23 cellular contexts compared by ENCODE assay signal in the genomic region with DNA sequence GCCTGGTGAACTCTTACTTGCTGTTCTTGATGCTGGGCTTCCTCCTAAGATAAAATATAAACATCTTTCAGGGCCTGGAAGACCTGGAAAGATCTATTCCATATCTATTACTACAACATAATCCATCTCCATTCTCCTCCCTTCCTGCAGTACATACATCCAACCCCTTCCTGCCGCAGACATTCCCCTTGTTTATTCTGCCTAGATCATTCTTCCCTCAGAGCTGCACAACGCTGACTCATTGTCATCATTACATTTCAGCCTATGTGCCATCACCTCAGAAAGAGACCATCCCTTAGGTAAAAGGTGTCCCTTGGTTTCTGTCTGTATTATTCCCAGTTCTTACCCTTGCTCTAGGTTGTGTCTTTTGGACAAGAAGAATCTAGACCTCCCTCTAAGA. TPM values are rescaled to one million over a fixed set of nuclear protein-coding genes. Genes with fewer than 3 reads are reported as not detected.
"Had no signal": no experiment of that assay in that cellular context is flagged by ENCODE, and none has a peak within 500 bp of the region (broad histone marks: within the 10 kb centered on the region; RNA-seq: fewer than 3 reads in every experiment).

No MANE protein-coding gene starts in this region.

- DNase-seq: activated CD4-positive, alpha-beta memory T cell treated with anti-CD3 and anti-CD28 coated beads for 36 hours; activated CD4-positive, alpha-beta T cell treated with anti-CD3 and anti-CD28 coated beads, Interleukin-2, amount 10 ng/mL, durations not matched to agents 24 days and 14 days; activated CD4-positive, CD25-positive, alpha-beta regulatory T cell treated with anti-CD3 and anti-CD28 coated beads, Interleukin-2, amount 50 U/mL, for 72 hours; activated CD8-positive, alpha-beta memory T cell treated with anti-CD3 and anti-CD28 coated beads, Interleukin-2, amount 50 U/mL, for 48 hours; activated gamma-delta T cell; activated naive CD4-positive, alpha-beta T cell treated with anti-CD3 and anti-CD28 coated beads, Interleukin-2, amount 50 U/mL, for 16 hours; activated T-cell treated with anti-CD3 and anti-CD28 coated beads, Interleukin-2, amount 50 U/mL, for 24 hours; amniotic stem cell; endodermal cell; foreskin fibroblast; heart right ventricle; midbrain; naive thymus-derived CD4-positive, alpha-beta T cell; posterior cingulate gyrus; right cardiac atrium; spleen; stimulated activated CD4-positive, alpha-beta T cell treated with anti-CD3 and anti-CD28 coated beads, Interleukin-2, amount 100 ng/mL, for 48 hours; stimulated activated naive CD4-positive, alpha-beta T cell treated with Interleukin-2 at 50 U/mL for 16 hours; T-helper 9 cell had no signal

- H3K9me3 ChIP-seq: heart right ventricle, tibial nerve had no signal

- H3K4me3 ChIP-seq: heart right ventricle, spleen, tibial nerve had no signal

- H3K36me3 ChIP-seq: heart right ventricle, spleen, tibial nerve had no signal

- ATAC-seq: esophagus mucosa; heart right ventricle; naive thymus-derived CD4-positive, alpha-beta T cell; right cardiac atrium had no signal

- H3K27ac ChIP-seq: heart right ventricle, spleen had no signal

RNA-seq across cellular contexts. Expression of a gene that starts 2.5 kb away (rescaled TPM):
- total RNA-seq: activated CD4-positive, alpha-beta memory T cell treated with anti-CD3 and anti-CD28 coated beads for 36 hours; activated CD4-positive, alpha-beta T cell treated with anti-CD3 and anti-CD28 coated beads, Interleukin-2, amount 10 ng/mL, durations not matched to agents 24 days and 14 days; bronchial epithelial cell; esophagus mucosa; heart right ventricle; kidney epithelial cell; naive thymus-derived CD4-positive, alpha-beta T cell had no signal
- polyA plus RNA-seq: heart right ventricle; naive thymus-derived CD4-positive, alpha-beta T cell had no signal
